In genomic region chr4:72136429-72136828, GRCh38 we compare ENCODE assay signal across 32 cellular contexts.
DNase-seq lines count a peak whose midpoint lies in the region; ATAC-seq, FAIRE-seq and TF ChIP-seq lines count a peak whose summit lies in the region.
"Had no signal": no experiment of that assay in that cellular context is flagged by ENCODE, and none has a peak within 500 bp of the region (broad histone marks: within the 10 kb centered on the region; RNA-seq: fewer than 3 reads in every experiment).

No MANE protein-coding gene starts in this region.

- H3K23me2 ChIP-seq in H1 (ENCODE audit: low read depth, low read length) = no peaks in the 10 kb centered on the region

- intact Hi-C loops in transverse colon (cut with DNase I; ENCODE audit: low total_unique reads) = no loop called here
- intact Hi-C loops in adrenal gland (cut with DNase I) = no loop called here

- H3K9ac ChIP-seq in HUES6 (ENCODE audit: low read length) (no peak overlapping the region), H1 (replicated peaks in 1 of 4; ENCODE audit: extremely low read depth in 1 of 4, low read depth in 3 of 4, low read length in 3 of 4) (no peak overlapping the region)

- H3K79me1 ChIP-seq in H1 (ENCODE audit: low read depth, low read length) = no peaks in the 10 kb centered on the region

- no peak overlapping the region for H3K56ac ChIP-seq in H1 (replicated peaks; ENCODE audit: insufficient read length, low read depth, low read length)

- no peaks in the 10 kb centered on the region for H3K27me3 ChIP-seq in HUES6 (ENCODE audit: control insufficient read depth, insufficient read depth, low read length)
- H3K27me3 ChIP-seq in H1 (replicated peaks in 1 of 4; ENCODE audit: control insufficient read depth in 3 of 4, extremely low read depth in 1 of 4, insufficient read depth in 3 of 4, low read length in 3 of 4) = no peaks in the 10 kb centered on the region
- no peaks in the 10 kb centered on the region for H3K27me3 ChIP-seq in transverse colon
- H3K27me3 ChIP-seq in adrenal gland = no peaks in the 10 kb centered on the region
- H3K27me3 ChIP-seq: stomach, uterus had no signal

- H4K8ac ChIP-seq in H1 (ENCODE audit: extremely low read depth, insufficient read depth, low read length) = no peak overlapping the region

- TF ChIP-seq CTCF in H1 (IDR thresholded peaks at IDR 0.05; ENCODE audit: control extremely low read depth in 1 of 3, insufficient read depth in 1 of 3, low read depth in 1 of 3, low read length in 3 of 3) = no peak
- TF ChIP-seq CTCF in transverse colon (IDR thresholded peaks at IDR 0.05) = no peak
- no peak for TF ChIP-seq CTCF in adrenal gland (IDR thresholded peaks at IDR 0.05)

- in situ Hi-C loops in Caki2 (cut with HindIII; ENCODE audit: low pct_unique_long_range_greater_than_20kb, low sequenced_read_pairs) (no loop called here), transverse colon (cut with MboI; ENCODE audit: low pct_ligation_motif_present in 1 of 4, low pct_unique_long_range_greater_than_20kb in 1 of 4, low sequenced_read_pairs in 3 of 4) (no loop called here)

- H3K4me3 ChIP-seq in HUES6 (ENCODE audit: low read depth, low read length) = no peak overlapping the region
- no peak overlapping the region for H3K4me3 ChIP-seq in H1 (ENCODE audit: extremely low read depth in 1 of 4, insufficient read depth in 2 of 4, low read depth in 3 of 4, low read length in 4 of 4)
- H3K4me3 ChIP-seq in transverse colon = no peak overlapping the region
- H3K4me3 ChIP-seq in adrenal gland = no peak overlapping the region
- H3K4me3 ChIP-seq: psoas muscle, SJCRH30, skin epidermis, stomach, uterus had no signal

- H3K79me2 ChIP-seq in H1 (ENCODE audit: control insufficient read depth in 1 of 2, insufficient read depth in 2 of 2, low read length in 2 of 2) = no peaks in the 10 kb centered on the region

- no peak overlapping the region for H2BK5ac ChIP-seq in H1 (ENCODE audit: low read depth, low read length)

- no peak for TF ChIP-seq POLR2A in H1 (IDR thresholded peaks at IDR 0.05; ENCODE audit: control extremely low read depth in 1 of 2, low read depth in 2 of 2, low read length in 2 of 2)
- no peak for TF ChIP-seq POLR2A in transverse colon (IDR thresholded peaks at IDR 0.05)
- TF ChIP-seq POLR2A in adrenal gland (IDR thresholded peaks at IDR 0.05) = no peak

- no peak overlapping the region for H3K4me2 ChIP-seq in H1 (ENCODE audit: insufficient read depth in 1 of 2, low read depth in 2 of 2, low read length in 2 of 2)

- H3K36me3 ChIP-seq in HUES6 (ENCODE audit: control insufficient read depth, insufficient read depth, low read length) (no peaks in the 10 kb centered on the region; the same call in 1 of the 2 replicates), H1 (ENCODE audit: control insufficient read depth in 2 of 4, insufficient read depth in 4 of 4, low read length in 3 of 4) (no peaks in the 10 kb centered on the region), transverse colon (no peaks in the 10 kb centered on the region), adrenal gland (replicated peaks in 1 of 2) (no peaks in the 10 kb centered on the region)
- H3K36me3 ChIP-seq: SJCRH30, stomach, uterus had no signal

- H3K27ac ChIP-seq in HUES6 (ENCODE audit: low read depth, low read length) = peak overlapping the region; percentile 31; the same call in 1 of the 2 replicates
- H3K27ac ChIP-seq in H1 (ENCODE audit: low read depth, low read length) = no peak overlapping the region
- no peak overlapping the region for H3K27ac ChIP-seq in transverse colon
- no peak overlapping the region for H3K27ac ChIP-seq in adrenal gland
- H3K27ac ChIP-seq: epithelial cell of prostate, psoas muscle, SJCRH30, skin epidermis, stomach, uterus had no signal

- CTCF ChIA-PET in H1 (lab: Charles Lee; ENCODE audit: partially characterized antibody) = no interaction called here

- ATAC-seq in GM18517 (IDR thresholded peaks at IDR 0.05; ENCODE audit: unreplicated experiment) = no peak
- ATAC-seq: activated T-helper 17 cell treated with anti-CD3 and anti-CD28 coated beads, Interleukin-2, amount 50 U/mL, for 72 hours; naive thymus-derived CD4-positive, alpha-beta T cell; psoas muscle had no signal

- DNase-seq in Caki2 (ENCODE audit: low read depth) (peak; percentile 67), H1 (ENCODE audit: low read depth in 1 of 2, low spot score in 2 of 2) (peak in 1 of 2 experiments; percentile 1), kidney tubule cell (ENCODE audit: low spot score) (peak; percentile 96), transverse colon (no peak), adrenal gland (no peak), dedifferentiated amniotic fluid mesenchymal stem cell (ENCODE audit: extremely low spot score) (no peak)
- DNase-seq: activated CD4-positive, alpha-beta T cell treated with anti-CD3 and anti-CD28 coated beads for 4 hours; CD4-positive, CD25-positive, alpha-beta regulatory T cell; effector CD8-positive, alpha-beta T cell; hypothalamus; Karpas-422; naive thymus-derived CD4-positive, alpha-beta T cell; NCI-H1417 treated with DMSO at 0.1 percent for 48 hours; NCI-H2029 treated with DMSO at 0.1 percent for 48 hours; NCI-H226; NCI-H774; psoas muscle; RPMI8226; SJCRH30; stimulated activated CD4-positive, alpha-beta T cell treated with anti-CD3 and anti-CD28 coated beads, Interleukin-1b, Interleukin-23, amount 100 ng/mL, for 48 hours; stimulated activated CD8-positive, alpha-beta memory T cell treated with anti-CD3 and anti-CD28 coated beads, Interleukin-4, amount 100 ng/mL, for 48 hours; stomach; T-helper 9 cell; uterus had no signal

- peak overlapping the region; percentile 24; the same call in 1 of the 2 replicates for H2AFZ ChIP-seq in H1 (ENCODE audit: low read length)

- no peak overlapping the region for H2BK120ac ChIP-seq in H1 (replicated peaks; ENCODE audit: low read depth, low read length)

- no peak overlapping the region for H3K23ac ChIP-seq in H1 (ENCODE audit: insufficient read length)

- H2BK12ac ChIP-seq in H1 (ENCODE audit: low read depth, low read length) = no peak overlapping the region; the same call in 1 of the 2 replicates

- H3K9me3 ChIP-seq in HUES6 (ENCODE audit: control insufficient read depth, insufficient read depth, low read depth, low read length) (peaks cover 3% of the 10 kb centered on the region; the same call in 1 of the 2 replicates), H1 (ENCODE audit: insufficient read depth in 2 of 2, low read depth in 1 of 2, low read length in 1 of 2) (no peaks in the 10 kb centered on the region), transverse colon (no peaks in the 10 kb centered on the region), adrenal gland (replicated peaks in 1 of 3) (peaks cover 0 to 5% (median 0%) of the 10 kb centered on the region in 3 donors)
- H3K9me3 ChIP-seq: psoas muscle, SJCRH30, uterus had no signal

- no peak overlapping the region for H3K18ac ChIP-seq in H1 (ENCODE audit: extremely low read depth, low read length)

- H3K4ac ChIP-seq in H1 (replicated peaks; ENCODE audit: insufficient read length, low read depth, low read length) = no peak overlapping the region

- no peak overlapping the region for H4K91ac ChIP-seq in H1 (replicated peaks; ENCODE audit: insufficient read length, low read length)

- WGBS in H1 (ENCODE audit: extremely low coverage in 1 of 2, insufficient coverage in 1 of 2, insufficient read length in 1 of 2, insufficient replicate concordance in 2 of 2, low coverage in 1 of 2, low lambda C conversion rate in 2 of 2, missing lambda C conversion rate in 1 of 2), 2 experiments = 73% methylated on average over 6 of the region's 6 CpGs; no CpG with 5 or more reads in 1 of the 2 experiments
- 70 to 79% methylated on average over 1 to 6 of the region's 6 CpGs for WGBS in transverse colon (ENCODE audit: low coverage in 1 of 2), 2 donors
- 77 to 81% (median 79%) methylated on average over 6 of the region's 6 CpGs for WGBS in adrenal gland, 4 donors

- no peak overlapping the region for H4K5ac ChIP-seq in H1 (ENCODE audit: insufficient read length, low read depth, low read length)

- FAIRE-seq in H1 (lab: Jason Lieb, UNC) = no peak
- FAIRE-seq: A204.1, bronchial epithelial cell, islet of Langerhans had no signal

- TF ChIP-seq EP300 in H1 (IDR thresholded peaks at IDR 0.05; ENCODE audit: borderline replicate concordance in 1 of 2, low read depth in 2 of 2, low read length in 2 of 2) (no peak), transverse colon (IDR thresholded peaks at IDR 0.05; ENCODE audit: low read depth) (no peak)

- 0 out of 2 replicates have a peak overlapping the region, but pooled peaks have one; percentile 29 for H2AK5ac ChIP-seq in H1 (ENCODE audit: low read depth, low read length)

- POLR2A ChIA-PET in H1 (lab: Charles Lee; ENCODE audit: partially characterized antibody) = no interaction called here

- H4K20me1 ChIP-seq in H1 (replicated peaks in 1 of 2; ENCODE audit: control insufficient read depth in 1 of 2, insufficient read depth in 2 of 2, low read length in 2 of 2) = no peaks in the 10 kb centered on the region

- H3K4me1 ChIP-seq in HUES6 (ENCODE audit: control insufficient read depth, insufficient read depth, low read length) (peaks cover 3% of the 10 kb centered on the region; the same call in 1 of the 2 replicates), H1 (replicated peaks in 1 of 4; ENCODE audit: control insufficient read depth in 3 of 4, insufficient read depth in 4 of 4, low read length in 3 of 4) (peaks cover 0 to 5% (median 0%) of the 10 kb centered on the region in 4 experiments; a peak in 1 of 7 replicates), transverse colon (no peaks in the 10 kb centered on the region), adrenal gland (replicated peaks in 1 of 2) (no peaks in the 10 kb centered on the region)
- H3K4me1 ChIP-seq: psoas muscle, SJCRH30, stomach, uterus had no signal

- TF ChIP-seq RAD21 in H1 (IDR thresholded peaks at IDR 0.05 in 1 of 2, conservative IDR thresholded peaks at IDR 0.05 in 1 of 2; ENCODE audit: low read depth in 2 of 2, low read length in 2 of 2) = no peak

- no peak overlapping the region for H2BK20ac ChIP-seq in H1 (ENCODE audit: low read length)

- no peak overlapping the region for H2BK15ac ChIP-seq in H1 (ENCODE audit: low read length)

- no peak overlapping the region for H3K14ac ChIP-seq in H1 (ENCODE audit: insufficient read length)

TF ChIP-seq in H1, 55 proteins besides CTCF, POLR2A, EP300 and RAD21 (continues in another document):
- TF ChIP-seq TCF12 (IDR thresholded peaks at IDR 0.05; ENCODE audit: low read depth, low read length) = 0 out of 2 replicates have a peak, but pooled peaks have one; percentile 56
- peak; percentile 48; the same call in 1 of the 2 replicates for TF ChIP-seq TEAD4 (IDR thresholded peaks at IDR 0.05; ENCODE audit: low read depth, low read length)
- TF ChIP-seq CHD2 (IDR thresholded peaks at IDR 0.05; ENCODE audit: low read length) = no peak
- TF ChIP-seq USF2 (IDR thresholded peaks at IDR 0.05; ENCODE audit: low read length) = no peak
- TF ChIP-seq NANOG (IDR thresholded peaks at IDR 0.05; ENCODE audit: insufficient read depth, low read depth, low read length, poor library complexity, severe bottlenecking) = peak; percentile 30

Comparison
In these comparisons a context has a peak if more than half of its experiments do, and no peak if none do; other contexts are left out.
1. DNase-seq: peak in Caki2 (single experiment) and kidney tubule cell (single experiment); none in transverse colon (single experiment), adrenal gland (0 of 7) and dedifferentiated amniotic fluid mesenchymal stem cell (single experiment).